16 cellular contexts compared by ENCODE assay signal in genomic region chr4:151921811-151922210, GRCh38.
A peak's percentile ranks its signal among the peaks of the same experiment; 100 is the strongest.
DNase-seq lines count a peak whose midpoint lies in the region; ATAC-seq and TF ChIP-seq lines count a peak whose summit lies in the region.
"Had no signal": no experiment of that assay in that cellular context is flagged by ENCODE, and none has a peak within 500 bp of the region (broad histone marks: within the 10 kb centered on the region; RNA-seq: fewer than 3 reads in every experiment).

No MANE protein-coding gene starts in this region.

- H3K4me1 Mint-ChIP-seq in HFFc6 (ENCODE audit: low read depth), result peaks cover 65% of the 10 kb centered on the region

- no peak overlapping the region for H3K4me3 ChIP-seq in AG09309 (ENCODE audit: control insufficient read depth, low read depth, low read length)
- H3K4me3 ChIP-seq: esophagus squamous epithelium, psoas muscle, stomach had no signal

- ATAC-seq in HG03442 (IDR thresholded peaks at IDR 0.05; ENCODE audit: unreplicated experiment), result no peak

- TF ChIP-seq CTCF in AG09309 (IDR thresholded peaks at IDR 0.05; ENCODE audit: control insufficient read depth, insufficient read depth, low read depth, low read length, missing control alignments) (no peak), HFFc6 (IDR thresholded peaks at IDR 0.05) (no peak)

- DNase-seq in AG09309 (ENCODE audit: low read depth) (peak; percentile 66), HFFc6 (peak; percentile 83), amniotic epithelial cell (ENCODE audit: low read depth) (peak; percentile 14), iris pigment epithelial cell (ENCODE audit: low read depth) (peak; percentile 31), NCI-H526 treated with DMSO at 0.1 percent for 48 hours (lab: John Stamatoyannopoulos, UW) (no peak), NCI-H1694 treated with DMSO at 0.1 percent for 48 hours (lab: John Stamatoyannopoulos, UW) (no peak), NCI-H187 treated with DMSO at 0.1 percent for 48 hours (lab: John Stamatoyannopoulos, UW) (no peak)
- DNase-seq: aorta, esophagus squamous epithelium, GOT3, hypothalamus, MM.1S, NCI-H2029 treated with DMSO at 0.1 percent for 48 hours, psoas muscle, stomach had no signal

- H3K4me3 Mint-ChIP-seq in HFFc6, result peak overlapping the region; percentile 65

- peaks cover 8% of the 10 kb centered on the region for H3K9me3 Mint-ChIP-seq in HFFc6

- H3K36me3 Mint-ChIP-seq in HFFc6 (ENCODE audit: low read depth), result peaks cover 15% of the 10 kb centered on the region

- H3K27me3 Mint-ChIP-seq in HFFc6 (ENCODE audit: insufficient read depth), result peaks cover 2% of the 10 kb centered on the region

- H3K27ac Mint-ChIP-seq in HFFc6, result peak overlapping the region; percentile 94

Comparison
In these comparisons a context has a peak if more than half of its experiments do, and no peak if none do; other contexts are left out.
1. DNase-seq: peak in AG09309 (single experiment), HFFc6 (single experiment), amniotic epithelial cell (single experiment) and iris pigment epithelial cell (single experiment); none in NCI-H526 treated with DMSO at 0.1 percent for 48 hours (single experiment), NCI-H1694 treated with DMSO at 0.1 percent for 48 hours (single experiment) and NCI-H187 treated with DMSO at 0.1 percent for 48 hours (single experiment).